ENCODE assay signal across 12 cellular contexts in the genomic region with DNA sequence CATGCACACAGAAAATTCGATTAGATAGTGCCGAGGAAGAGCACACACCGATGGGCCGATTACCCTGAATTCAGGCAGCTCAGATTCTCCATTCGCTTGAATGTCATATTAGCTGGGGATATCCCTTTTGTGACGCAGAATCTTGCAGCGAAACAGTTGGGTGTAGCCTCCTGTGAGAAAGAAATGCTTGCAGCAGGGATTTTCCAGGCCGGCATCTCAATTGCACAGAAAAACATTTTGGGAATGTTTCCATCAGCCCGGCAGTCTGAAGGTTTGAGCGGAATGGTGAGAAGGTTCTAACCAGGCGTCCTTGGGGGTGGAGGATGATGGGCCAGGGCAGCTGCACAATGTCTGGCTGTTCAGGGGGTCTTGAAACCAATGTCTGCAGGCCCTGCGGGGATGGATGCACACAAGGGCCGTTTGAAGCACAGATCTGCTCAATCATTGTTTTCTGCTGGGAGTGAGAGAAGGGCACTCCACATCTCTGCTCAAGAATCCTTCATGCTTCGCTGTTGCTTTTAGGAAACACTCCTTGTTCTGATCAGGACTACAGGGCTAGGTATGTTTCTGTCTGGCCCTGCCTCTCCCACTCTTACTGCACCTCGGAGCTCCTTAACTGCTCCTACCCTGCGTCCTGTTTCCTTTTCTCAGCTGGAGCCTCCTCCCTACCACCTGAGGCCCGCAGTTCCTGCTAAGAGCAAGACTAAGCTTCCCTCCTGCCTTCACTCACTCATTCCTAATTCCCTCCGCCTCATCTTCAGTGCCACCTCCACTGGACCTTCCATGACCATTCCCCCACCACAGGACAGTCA.
DNase-seq lines count a peak whose midpoint lies in the region; ATAC-seq and TF ChIP-seq lines count a peak whose summit lies in the region.
"Had no signal": no experiment of that assay in that cellular context is flagged by ENCODE, and none has a peak within 500 bp of the region (broad histone marks: within the 10 kb centered on the region; RNA-seq: fewer than 3 reads in every experiment).

No MANE protein-coding gene starts in this region.

- H3K4me1 ChIP-seq in esophagus squamous epithelium (peaks cover 11 to 51% (median 23%) of the 10 kb centered on the region in 3 donors), aorta (ENCODE audit: control insufficient read depth in 1 of 2, insufficient read depth in 2 of 2, low read length in 2 of 2) (no peaks in the 10 kb centered on the region), body of pancreas (peaks cover under 1% of the 10 kb centered on the region)
- H3K4me1 ChIP-seq: testis had no signal

- no peak for ATAC-seq in activated naive CD8-positive, alpha-beta T cell treated with anti-CD3 and anti-CD28 coated beads, Interleukin-2, amount 50 U/mL, for 24 hours
- ATAC-seq in naive B cell (ENCODE audit: low read depth in 2 of 2) (no peak), aorta (ENCODE audit: low FRiP score) (no peak), HG02981 (IDR thresholded peaks at IDR 0.05; ENCODE audit: unreplicated experiment) (no peak), body of pancreas (no peak)
- ATAC-seq: activated CD4-positive, alpha-beta T cell treated with anti-CD3 and anti-CD28 coated beads for 36 hours had no signal

- no peak overlapping the region for H3K4me3 Mint-ChIP-seq in activated naive CD8-positive, alpha-beta T cell
- no peak overlapping the region for H3K4me3 Mint-ChIP-seq in activated naive CD8-positive, alpha-beta T cell treated with anti-CD3 and anti-CD28 coated beads, Interleukin-2, amount 50 U/mL, for 24 hours
- no peak overlapping the region for H3K4me3 Mint-ChIP-seq in naive B cell
- H3K4me3 Mint-ChIP-seq: activated CD4-positive, alpha-beta T cell treated with anti-CD3 and anti-CD28 coated beads for 36 hours had no signal

- no peaks in the 10 kb centered on the region for H3K27me3 Mint-ChIP-seq in activated naive CD8-positive, alpha-beta T cell
- H3K27me3 Mint-ChIP-seq in activated naive CD8-positive, alpha-beta T cell treated with anti-CD3 and anti-CD28 coated beads, Interleukin-2, amount 50 U/mL, for 24 hours, result no peaks in the 10 kb centered on the region
- no peaks in the 10 kb centered on the region for H3K27me3 Mint-ChIP-seq in naive B cell
- H3K27me3 Mint-ChIP-seq: activated CD4-positive, alpha-beta T cell treated with anti-CD3 and anti-CD28 coated beads for 36 hours had no signal

- no peak for DNase-seq in activated naive CD8-positive, alpha-beta T cell treated with anti-CD3 and anti-CD28 coated beads, Interleukin-2, amount 50 U/mL, for 24 hours
- DNase-seq in esophagus squamous epithelium (lab: John Stamatoyannopoulos, UW), result no peak
- no peak for DNase-seq in naive B cell
- DNase-seq in aorta, result peak; percentile 31 to 36
- no peak for DNase-seq in body of pancreas
- no peak for DNase-seq in kidney tubule cell (ENCODE audit: low spot score)
- DNase-seq: activated CD4-positive, alpha-beta T cell treated with anti-CD3 and anti-CD28 coated beads for 36 hours; NCI-H2081 treated with DMSO at 0.1 percent for 48 hours; testis had no signal

- H3K4me3 ChIP-seq in esophagus squamous epithelium, result no peak overlapping the region
- no peak overlapping the region for H3K4me3 ChIP-seq in aorta (ENCODE audit: low read length in 2 of 2)
- no peak overlapping the region for H3K4me3 ChIP-seq in body of pancreas
- H3K4me3 ChIP-seq: testis had no signal

- H3K36me3 ChIP-seq in esophagus squamous epithelium (peaks cover 0 to 16% (median 0%) of the 10 kb centered on the region in 3 donors), aorta (ENCODE audit: control insufficient read depth in 1 of 2, insufficient read depth in 2 of 2, low read length in 1 of 2) (no peaks in the 10 kb centered on the region), body of pancreas (replicated peaks in 1 of 2; ENCODE audit: insufficient read depth in 1 of 2, low read depth in 2 of 2) (no peaks in the 10 kb centered on the region)

- TF ChIP-seq CTCF in esophagus squamous epithelium (IDR thresholded peaks at IDR 0.05) (no peak), body of pancreas (IDR thresholded peaks at IDR 0.05) (no peak)

- H3K27ac Mint-ChIP-seq in activated naive CD8-positive, alpha-beta T cell, result peak overlapping the region; percentile 1
- H3K27ac Mint-ChIP-seq in activated naive CD8-positive, alpha-beta T cell treated with anti-CD3 and anti-CD28 coated beads, Interleukin-2, amount 50 U/mL, for 24 hours, result no peak overlapping the region
- H3K27ac Mint-ChIP-seq in naive B cell, result peak overlapping the region in 5 of 6 donors; percentile 16 to 73 (median 39)
- H3K27ac Mint-ChIP-seq: activated CD4-positive, alpha-beta T cell treated with anti-CD3 and anti-CD28 coated beads for 36 hours had no signal

- H3K9me3 Mint-ChIP-seq in activated naive CD8-positive, alpha-beta T cell (ENCODE audit: low read depth), result no peaks in the 10 kb centered on the region
- no peaks in the 10 kb centered on the region for H3K9me3 Mint-ChIP-seq in activated naive CD8-positive, alpha-beta T cell treated with anti-CD3 and anti-CD28 coated beads, Interleukin-2, amount 50 U/mL, for 24 hours
- no peaks in the 10 kb centered on the region for H3K9me3 Mint-ChIP-seq in naive B cell

- peak overlapping the region; percentile 19 to 55 (median 46) for H3K27ac ChIP-seq in esophagus squamous epithelium
- H3K27ac ChIP-seq in aorta (ENCODE audit: low read depth in 1 of 2, low read length in 2 of 2), result no peak overlapping the region
- H3K27ac ChIP-seq in body of pancreas, result no peak overlapping the region
- H3K27ac ChIP-seq: epithelial cell of prostate, testis had no signal

- H3K27me3 ChIP-seq in esophagus squamous epithelium (no peaks in the 10 kb centered on the region), aorta (ENCODE audit: control insufficient read depth in 1 of 2, insufficient read depth in 2 of 2, low read length in 1 of 2) (no peaks in the 10 kb centered on the region), body of pancreas (no peaks in the 10 kb centered on the region)
- H3K27me3 ChIP-seq: testis had no signal

- H3K36me3 Mint-ChIP-seq in activated naive CD8-positive, alpha-beta T cell, result peaks cover 3% of the 10 kb centered on the region
- H3K36me3 Mint-ChIP-seq in activated naive CD8-positive, alpha-beta T cell treated with anti-CD3 and anti-CD28 coated beads, Interleukin-2, amount 50 U/mL, for 24 hours (ENCODE audit: low read depth), result no peaks in the 10 kb centered on the region
- no peaks in the 10 kb centered on the region for H3K36me3 Mint-ChIP-seq in naive B cell

- intact Hi-C loops in esophagus squamous epithelium (cut with DNase I), result no loop called here
- intact Hi-C loops in aorta (cut with DNase I), result no loop called here
- intact Hi-C loops in body of pancreas (cut with DNase I), result no loop called here

- TF ChIP-seq POLR2A in esophagus squamous epithelium (IDR thresholded peaks at IDR 0.05), result no peak
- TF ChIP-seq POLR2A in body of pancreas (IDR thresholded peaks at IDR 0.05), result no peak

- WGBS in esophagus squamous epithelium, 2 donors, result 53 to 73% methylated on average over 18 of the region's 18 CpGs
- WGBS in aorta, 2 donors, result 94 to 96% methylated on average over 18 of the region's 18 CpGs
- 71 to 80% methylated on average over 15 to 18 of the region's 18 CpGs for WGBS in body of pancreas, 2 donors

- no peaks in the 10 kb centered on the region for H3K9me3 ChIP-seq in esophagus squamous epithelium
- H3K9me3 ChIP-seq in aorta (ENCODE audit: control insufficient read depth, low read length), result no peaks in the 10 kb centered on the region
- H3K9me3 ChIP-seq in body of pancreas, result no peaks in the 10 kb centered on the region
- H3K9me3 ChIP-seq: testis had no signal

- peaks cover 26% of the 10 kb centered on the region for H3K4me1 Mint-ChIP-seq in activated naive CD8-positive, alpha-beta T cell (ENCODE audit: low read depth)
- H3K4me1 Mint-ChIP-seq in activated naive CD8-positive, alpha-beta T cell treated with anti-CD3 and anti-CD28 coated beads, Interleukin-2, amount 50 U/mL, for 24 hours, result peaks cover 9% of the 10 kb centered on the region
- peaks cover 43 to 67% (median 60%) of the 10 kb centered on the region in 3 donors for H3K4me1 Mint-ChIP-seq in naive B cell

Comparison
In these comparisons a context has a peak if more than half of its experiments do, and no peak if none do; other contexts are left out.
1. DNase-seq: peak in aorta (2 of 2); none in activated naive CD8-positive, alpha-beta T cell treated with anti-CD3 and anti-CD28 coated beads, Interleukin-2, amount 50 U/mL, for 24 hours (single experiment), esophagus squamous epithelium (single experiment), naive B cell (single experiment), body of pancreas (0 of 4) and kidney tubule cell (single experiment).
2. H3K27ac ChIP-seq: peak in esophagus squamous epithelium (4 of 4); none in aorta (0 of 2) and body of pancreas (0 of 4).